In genomic region chr5:150559088-150559487, GRCh38 we compare ENCODE assay signal across 19 cellular contexts.
"Had no signal": no experiment of that assay in that cellular context is flagged by ENCODE, and none has a peak within 500 bp of the region (broad histone marks: within the 10 kb centered on the region; RNA-seq: fewer than 3 reads in every experiment).

No MANE protein-coding gene starts in this region.

- H3K9me3 Mint-ChIP-seq: activated T-helper 17 cell treated with anti-CD3 and anti-CD28 coated beads, Interleukin-2, amount 50 U/mL, for 72 hours; neural progenitor cell; stimulated activated naive CD8-positive, alpha-beta T cell treated with anti-CD3 and anti-CD28 coated beads, Interleukin-15, Interleukin-2, amounts not matched to agents 100 ng/mL and 50 ng/mL, for 24 hours; T-cell had no signal

- H3K4me1 Mint-ChIP-seq: activated T-helper 17 cell treated with anti-CD3 and anti-CD28 coated beads, Interleukin-2, amount 50 U/mL, for 72 hours; T-cell had no signal

- H3K36me3 ChIP-seq: colonic mucosa, neural progenitor cell had no signal

- DNase-seq: activated CD4-positive, alpha-beta T cell treated with anti-CD3 and anti-CD28 coated beads, Interleukin-2, amount 50 U/mL, for 1 hour; activated naive CD4-positive, alpha-beta T cell treated with anti-CD3 and anti-CD28 coated beads, Interleukin-2, amount 50 U/mL, for 16 hours; activated T-cell treated with anti-CD3 and anti-CD28 coated beads for 4 hours; adrenal gland; colonic mucosa; islet precursor cell; naive B cell; pancreas; small intestine; stimulated activated CD4-positive, alpha-beta T cell treated with anti-CD3 and anti-CD28 coated beads, Interleukin-4, amount 100 ng/mL, for 24 hours; T-cell; T-helper 9 cell had no signal

- H3K9me3 ChIP-seq: adrenal gland, colonic mucosa, pancreas had no signal

- H3K36me3 Mint-ChIP-seq: naive B cell, T-cell had no signal

- H3K27ac ChIP-seq: adrenal gland, cardiac muscle cell, colonic mucosa, neural progenitor cell, pancreas had no signal

- H3K4me1 ChIP-seq: adrenal gland, colonic mucosa, neural progenitor cell, pancreas had no signal

- ATAC-seq: activated CD4-positive, CD25-positive, alpha-beta regulatory T cell treated with anti-CD3 and anti-CD28 coated beads, Interleukin-2, amount 50 U/mL, for 24 hours; activated T-helper 17 cell treated with anti-CD3 and anti-CD28 coated beads, Interleukin-2, amount 50 U/mL, for 72 hours; esophagus mucosa; T-cell had no signal

- H3K27me3 Mint-ChIP-seq: activated T-helper 17 cell treated with anti-CD3 and anti-CD28 coated beads, Interleukin-2, amount 50 U/mL, for 72 hours; naive B cell; stimulated activated naive CD8-positive, alpha-beta T cell treated with anti-CD3 and anti-CD28 coated beads, Interleukin-15, Interleukin-2, amounts not matched to agents 100 ng/mL and 50 ng/mL, for 24 hours; T-cell had no signal

- H3K4me3 ChIP-seq: adrenal gland, cardiac muscle cell, colonic mucosa, neural progenitor cell, pancreas had no signal

- FAIRE-seq: endometrium, pancreas, small intestine had no signal

- H3K27ac Mint-ChIP-seq: activated T-helper 17 cell treated with anti-CD3 and anti-CD28 coated beads, Interleukin-2, amount 50 U/mL, for 72 hours; neural progenitor cell; stimulated activated naive CD8-positive, alpha-beta T cell treated with anti-CD3 and anti-CD28 coated beads, Interleukin-15, Interleukin-2, amounts not matched to agents 100 ng/mL and 50 ng/mL, for 24 hours; T-cell had no signal

- H3K9ac ChIP-seq: neural progenitor cell had no signal

- H2AFZ ChIP-seq: neural progenitor cell had no signal

- H3K27me3 ChIP-seq: adrenal gland, cardiac muscle cell, colonic mucosa, neural progenitor cell, pancreas had no signal

- H3K4me3 Mint-ChIP-seq: activated T-helper 17 cell treated with anti-CD3 and anti-CD28 coated beads, Interleukin-2, amount 50 U/mL, for 72 hours; naive B cell; neural progenitor cell; stimulated activated naive CD8-positive, alpha-beta T cell treated with anti-CD3 and anti-CD28 coated beads, Interleukin-15, Interleukin-2, amounts not matched to agents 100 ng/mL and 50 ng/mL, for 24 hours; T-cell had no signal

- H3K4me2 ChIP-seq: neural progenitor cell had no signal
